Comparison of ENCODE assay signal across 20 cellular contexts in genomic region chr5:154162475-154163217, GRCh38. TPM values are rescaled to one million over a fixed set of nuclear protein-coding genes. Genes with fewer than 3 reads are reported as not detected.
DNase-seq lines count a peak whose midpoint lies in the region; ATAC-seq and TF ChIP-seq lines count a peak whose summit lies in the region.
"Had no signal": no experiment of that assay in that cellular context is flagged by ENCODE, and none has a peak within 500 bp of the region (broad histone marks: within the 10 kb centered on the region; RNA-seq: fewer than 3 reads in every experiment).

No MANE protein-coding gene starts in this region.

- H3K4me3 ChIP-seq in right atrium auricular region (no peak overlapping the region), vagina (no peak overlapping the region)
- H3K4me3 ChIP-seq: lung, thyroid gland had no signal

- no peak for TF ChIP-seq POLR2A in vagina (IDR thresholded peaks at IDR 0.05)

- ATAC-seq in Right ventricle myocardium superior (ENCODE audit: poor library complexity) (peak; percentile 45), HG03439 (IDR thresholded peaks at IDR 0.05; ENCODE audit: unreplicated experiment) (no peak)
- ATAC-seq: activated naive CD4-positive, alpha-beta T cell treated with anti-CD3 and anti-CD28 coated beads, Interleukin-2, amount 50 U/mL, for 72 hours; effector memory CD8-positive, alpha-beta T cell had no signal

- DNase-seq in Right ventricle myocardium superior (no peak), right atrium auricular region (ENCODE audit: low spot score) (no peak), NCI-H524 treated with DMSO at 0.1 percent for 48 hours (lab: John Stamatoyannopoulos, UW) (peak; percentile 50), left kidney (ENCODE audit: low read depth, low spot score) (peak; percentile 78), vagina (ENCODE audit: extremely low spot score in 2 of 2) (no peak), AG20443 (ENCODE audit: low spot score) (no peak), ecto neural progenitor cell (ENCODE audit: low spot score) (no peak)
- DNase-seq: activated CD4-positive, alpha-beta T cell treated with anti-CD3 and anti-CD28 coated beads, Interleukin-2, amount 50 U/mL, for 1 hour; activated T-cell treated with anti-CD3 and anti-CD28 coated beads, Interleukin-2, amount 50 U/mL, for 1 hour; CD8-positive, alpha-beta memory T cell; central memory CD4-positive, alpha-beta T cell; effector memory CD8-positive, alpha-beta T cell; foreskin melanocyte; GF-D8; NCI-H446 treated with DMSO at 0.1 percent for 48 hours; stimulated activated CD4-positive, alpha-beta T cell treated with anti-CD3 and anti-CD28 coated beads, Interleukin-2, amount 100 ng/mL, for 48 hours; thyroid gland had no signal

- no peaks in the 10 kb centered on the region for H3K36me3 ChIP-seq in right atrium auricular region
- H3K36me3 ChIP-seq in vagina: no peaks in the 10 kb centered on the region
- H3K36me3 ChIP-seq: thyroid gland had no signal

- no peak for TF ChIP-seq CTCF in right atrium auricular region (IDR thresholded peaks at IDR 0.05)
- no peak for TF ChIP-seq CTCF in vagina (IDR thresholded peaks at IDR 0.05)

- H3K27ac ChIP-seq in right atrium auricular region (no peak overlapping the region), vagina (peak overlapping the region; percentile 33)
- H3K27ac ChIP-seq: thyroid gland had no signal

- no peaks in the 10 kb centered on the region for H3K9me3 ChIP-seq in right atrium auricular region
- H3K9me3 ChIP-seq in vagina: no peaks in the 10 kb centered on the region
- H3K9me3 ChIP-seq: thyroid gland had no signal

- H3K27me3 ChIP-seq in right atrium auricular region (no peaks in the 10 kb centered on the region), vagina (no peaks in the 10 kb centered on the region)
- H3K27me3 ChIP-seq: thyroid gland had no signal

- intact Hi-C loops in Right ventricle myocardium superior (cut with DNase I) (no loop called here), vagina (cut with DNase I) (no loop called here)

- H3K4me1 ChIP-seq in right atrium auricular region: peaks cover 0 to 4% of the 10 kb centered on the region in 2 donors
- peaks cover 9% of the 10 kb centered on the region for H3K4me1 ChIP-seq in vagina
- H3K4me1 ChIP-seq: thyroid gland had no signal

RNA-seq across cellular contexts. Expression of gene GALNT10, which starts 27.9 kb away (rescaled TPM):
- total RNA-seq in Right ventricle myocardium superior (12.3 TPM), right atrium auricular region (10 to 100 TPM; 13.2 to 18.4 TPM), vagina (11.5 TPM)

Comparison
In these comparisons a context has a peak if more than half of its experiments do, and no peak if none do; other contexts are left out.
1. DNase-seq: peak in NCI-H524 treated with DMSO at 0.1 percent for 48 hours (single experiment) and left kidney (single experiment); none in Right ventricle myocardium superior (single experiment), right atrium auricular region (single experiment), vagina (0 of 2), AG20443 (single experiment) and ecto neural progenitor cell (single experiment).